Comparison of ENCODE assay signal across 17 cellular contexts in genomic region chr1:202011994-202012393, GRCh38. TPM values are rescaled to one million over a fixed set of nuclear protein-coding genes. Genes with fewer than 3 reads are reported as not detected.
DNase-seq lines count a peak whose midpoint lies in the region; ATAC-seq and TF ChIP-seq lines count a peak whose summit lies in the region.
"Had no signal": no experiment of that assay in that cellular context is flagged by ENCODE, and none has a peak within 500 bp of the region (broad histone marks: within the 10 kb centered on the region; RNA-seq: fewer than 3 reads in every experiment).

No MANE protein-coding gene starts in this region.

- WGBS in trophoblast cell (ENCODE audit: extremely low coverage, insufficient coverage, insufficient read length), result no CpG with 5 or more reads among the region's 11 CpGs

- H2BK5ac ChIP-seq in trophoblast cell (ENCODE audit: low read depth, low read length, poor library complexity), result no peak overlapping the region

- no peak for ATAC-seq in HG03521 (IDR thresholded peaks at IDR 0.05; ENCODE audit: unreplicated experiment)
- ATAC-seq in GM21381 (IDR thresholded peaks at IDR 0.05; ENCODE audit: unreplicated experiment), result no peak
- ATAC-seq in esophagus mucosa, result no peak
- ATAC-seq: left lobe of liver, sciatic nerve had no signal

- H3K27me3 ChIP-seq in BLaER1 (no peaks in the 10 kb centered on the region), Peyer's patch (no peaks in the 10 kb centered on the region), kidney epithelial cell (ENCODE audit: control insufficient read depth, insufficient read depth, low read length) (no peaks in the 10 kb centered on the region), trophoblast cell (ENCODE audit: insufficient read depth, low read length) (no peaks in the 10 kb centered on the region)

- peak overlapping the region; percentile 2 for H2BK12ac ChIP-seq in trophoblast cell (ENCODE audit: low read length)

- H2AK5ac ChIP-seq in trophoblast cell (ENCODE audit: low read length), result no peak overlapping the region

- no peak for TF ChIP-seq POLR2A in Peyer's patch (IDR thresholded peaks at IDR 0.05)

- H3K79me1 ChIP-seq in trophoblast cell (ENCODE audit: low read length), result peaks cover 36% of the 10 kb centered on the region

- H3K4me2 ChIP-seq in BLaER1, result peak overlapping the region; percentile 17; the same call in 1 of the 2 replicates
- H3K4me2 ChIP-seq in trophoblast cell (ENCODE audit: low read length), result no peak overlapping the region

- H4K20me1 ChIP-seq in BLaER1, result no peaks in the 10 kb centered on the region

- H3K27ac ChIP-seq in BLaER1, result no peak overlapping the region; the same call in 1 of the 2 replicates
- H3K27ac ChIP-seq in Peyer's patch, result peak overlapping the region in 3 of 4 donors; percentile 80 to 99 (median 96)
- no peak overlapping the region for H3K27ac ChIP-seq in trophoblast cell (ENCODE audit: low read depth, low read length)

- H3K18ac ChIP-seq in trophoblast cell (ENCODE audit: low read length), result peak overlapping the region; percentile 4

- peak in 1 of 3 donors; percentile 69 for DNase-seq in Peyer's patch
- no peak for DNase-seq in kidney epithelial cell (ENCODE audit: low read depth)
- no peak for DNase-seq in trophoblast cell
- no peak for DNase-seq in anterior cingulate cortex (lab: John Stamatoyannopoulos, UW)
- DNase-seq: activated CD4-positive, CD25-positive, alpha-beta regulatory T cell treated with anti-CD3 and anti-CD28 coated beads, Interleukin-2, amount 50 U/mL, for 72 hours; activated CD8-positive, alpha-beta memory T cell treated with anti-CD3 and anti-CD28 coated beads, Interleukin-2, amount 50 U/mL, for 48 hours; activated naive CD4-positive, alpha-beta T cell treated with anti-CD3 and anti-CD28 coated beads for 36 hours; hypothalamus; NCI-H774; stimulated activated CD4-positive, alpha-beta T cell treated with anti-CD3 and anti-CD28 coated beads, Interleukin-4, amount 100 ng/mL, for 1 hour had no signal

- H3K36me3 ChIP-seq in BLaER1 (peaks cover 12% of the 10 kb centered on the region; the same call in 1 of the 2 replicates), Peyer's patch (peaks cover 0 to 43% (median 0%) of the 10 kb centered on the region in 3 donors), kidney epithelial cell (ENCODE audit: control insufficient read depth, insufficient read depth, low read length) (peaks cover 5% of the 10 kb centered on the region), trophoblast cell (ENCODE audit: control insufficient read depth in 1 of 2, insufficient read depth in 2 of 2, low read length in 2 of 2) (peaks cover 27 to 28% of the 10 kb centered on the region in 2 experiments)
- H3K36me3 ChIP-seq: HAP-1 had no signal

- H3K79me2 ChIP-seq in trophoblast cell (ENCODE audit: control insufficient read depth, insufficient read depth, low read length, poor library complexity), result peaks cover 8% of the 10 kb centered on the region

- no peak overlapping the region for H3K23ac ChIP-seq in trophoblast cell (ENCODE audit: low read length)

- H2BK120ac ChIP-seq in trophoblast cell (ENCODE audit: insufficient read depth, low read length, poor library complexity), result no peak overlapping the region

- H4K91ac ChIP-seq in trophoblast cell (ENCODE audit: low read depth, low read length), result no peak overlapping the region

- TF ChIP-seq CTCF in Peyer's patch (IDR thresholded peaks at IDR 0.05) (no peak), kidney epithelial cell (IDR thresholded peaks at IDR 0.05; ENCODE audit: insufficient read depth, low read length, poor library complexity, severe bottlenecking) (no peak)

- peak overlapping the region; percentile 71 for H3K4ac ChIP-seq in trophoblast cell (ENCODE audit: low read depth, low read length)

- H2AFZ ChIP-seq in trophoblast cell (ENCODE audit: insufficient read depth, low read length, poor library complexity), result no peak overlapping the region

- H3K4me3 ChIP-seq in BLaER1, result no peak overlapping the region
- peak overlapping the region in 3 of 4 donors; percentile 42 to 77 (median 67) for H3K4me3 ChIP-seq in Peyer's patch
- H3K4me3 ChIP-seq in kidney epithelial cell (ENCODE audit: low read depth, low read length), result peak overlapping the region; percentile 70
- H3K4me3 ChIP-seq in trophoblast cell (ENCODE audit: low read depth, low read length), result no peak overlapping the region
- H3K4me3 ChIP-seq: HAP-1 had no signal

- H3K9ac ChIP-seq in BLaER1 (no peak overlapping the region), trophoblast cell (ENCODE audit: low read length) (no peak overlapping the region)

- no peak overlapping the region for H4K8ac ChIP-seq in trophoblast cell (ENCODE audit: low read depth, low read length)

- no peak overlapping the region for H3K14ac ChIP-seq in trophoblast cell (ENCODE audit: low read length)

- H3K4me1 ChIP-seq in BLaER1, result peaks cover 7% of the 10 kb centered on the region; the same call in 1 of the 2 replicates
- peaks cover 0 to 5% (median 0%) of the 10 kb centered on the region in 4 donors for H3K4me1 ChIP-seq in Peyer's patch
- peaks cover 31 to 37% of the 10 kb centered on the region in 2 experiments for H3K4me1 ChIP-seq in trophoblast cell (ENCODE audit: control insufficient read depth in 1 of 2, insufficient read depth in 2 of 2, low read length in 2 of 2)
- H3K4me1 ChIP-seq: HAP-1 had no signal

- H3K9me3 ChIP-seq in BLaER1 (no peaks in the 10 kb centered on the region), Peyer's patch (no peaks in the 10 kb centered on the region), trophoblast cell (ENCODE audit: insufficient read depth, low read depth, low read length) (peaks cover 2% of the 10 kb centered on the region)
- H3K9me3 ChIP-seq: HAP-1 had no signal

- H4K12ac ChIP-seq in trophoblast cell (ENCODE audit: low read depth, low read length), result no peak overlapping the region

RNA-seq across cellular contexts. Expression of gene ELF3, which starts 1.6 kb away (rescaled TPM):
- total RNA-seq in Peyer's patch (100 to 1,000 TPM; 497 to 741 (median 654) TPM), kidney epithelial cell (128 and 153 TPM in 2 replicates), esophagus mucosa (391 TPM)
- polyA plus RNA-seq in trophoblast cell (2013), result 35.9 and 38.6 TPM in 2 replicates

RNA-seq across cellular contexts. Expression of gene RNPEP, which starts 29.5 kb away (rescaled TPM):
- 100 to 1,000 TPM; 165 to 257 (median 204) TPM for total RNA-seq in Peyer's patch
- total RNA-seq in kidney epithelial cell, result 75.8 and 97.4 TPM in 2 replicates
- polyA plus RNA-seq in trophoblast cell (2013), result 43.6 and 45.1 TPM in 2 replicates
- 89.6 TPM for total RNA-seq in esophagus mucosa

RNA-seq across cellular contexts. Expression of gene TIMM17A, which starts 56.7 kb away (rescaled TPM):
- total RNA-seq in Peyer's patch (10 to 100 TPM; 20.6 to 31.0 (median 21.6) TPM), kidney epithelial cell (41.2 and 47.2 TPM in 2 replicates), esophagus mucosa (36.3 TPM)
- polyA plus RNA-seq in trophoblast cell (2013), result 59.9 and 63.0 TPM in 2 replicates

Comparison
In these comparisons a context has a peak if more than half of its experiments do, and no peak if none do; other contexts are left out.
1. H3K27ac ChIP-seq: peak in Peyer's patch (3 of 4); none in BLaER1 (single experiment) and trophoblast cell (single experiment).
2. H3K4me3 ChIP-seq: peak in Peyer's patch (3 of 4) and kidney epithelial cell (single experiment); none in BLaER1 (single experiment) and trophoblast cell (single experiment).